Comparison of ENCODE assay signal across 1 cellular context in the genomic region with DNA sequence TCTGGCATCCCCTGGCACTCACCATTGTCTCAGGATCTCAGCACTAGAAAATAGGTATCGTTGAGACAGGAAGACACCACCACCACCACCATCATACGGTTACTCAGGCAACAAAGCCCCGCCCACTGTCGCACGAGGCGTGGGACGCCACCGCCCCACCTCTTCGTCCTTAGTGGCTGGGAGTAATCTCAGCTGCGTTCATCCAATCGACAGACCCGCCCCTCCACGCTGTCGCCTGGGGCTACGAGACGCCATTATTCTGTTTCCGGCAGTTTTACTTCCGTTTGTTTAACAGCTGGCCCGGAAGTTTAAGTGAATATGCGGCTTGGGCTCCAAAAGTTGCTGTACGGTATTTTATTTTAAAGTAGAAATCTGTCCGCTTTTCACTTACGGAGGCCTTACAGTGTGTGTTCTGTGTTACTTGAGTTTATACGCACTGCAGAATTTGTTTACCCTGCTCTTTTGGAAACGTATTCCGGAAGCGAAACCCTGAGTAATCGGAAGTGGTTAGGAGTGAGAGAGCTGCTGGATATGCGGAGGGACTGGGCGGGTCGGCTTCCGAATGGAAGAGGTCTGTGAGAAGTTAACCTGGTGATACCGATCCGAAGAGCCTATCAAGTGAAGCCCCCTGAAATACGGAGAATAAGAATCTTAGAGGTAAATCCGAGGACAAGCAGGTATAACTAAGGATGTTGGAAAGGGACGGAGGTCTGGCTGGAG.
TF ChIP-seq lines count a peak whose summit lies in the region.

A gene with protein sequence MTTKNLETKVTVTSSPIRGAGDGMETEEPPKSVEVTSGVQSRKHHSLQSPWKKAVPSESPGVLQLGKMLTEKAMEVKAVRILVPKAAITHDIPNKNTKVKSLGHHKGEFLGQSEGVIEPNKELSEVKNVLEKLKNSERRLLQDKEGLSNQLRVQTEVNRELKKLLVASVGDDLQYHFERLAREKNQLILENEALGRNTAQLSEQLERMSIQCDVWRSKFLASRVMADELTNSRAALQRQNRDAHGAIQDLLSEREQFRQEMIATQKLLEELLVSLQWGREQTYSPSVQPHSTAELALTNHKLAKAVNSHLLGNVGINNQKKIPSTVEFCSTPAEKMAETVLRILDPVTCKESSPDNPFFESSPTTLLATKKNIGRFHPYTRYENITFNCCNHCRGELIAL (plus strand): TSS at position 510 of the 720 bp plus-strand sequence. CDS start 1,328 bp downstream, outside the sequence.
A gene with protein sequence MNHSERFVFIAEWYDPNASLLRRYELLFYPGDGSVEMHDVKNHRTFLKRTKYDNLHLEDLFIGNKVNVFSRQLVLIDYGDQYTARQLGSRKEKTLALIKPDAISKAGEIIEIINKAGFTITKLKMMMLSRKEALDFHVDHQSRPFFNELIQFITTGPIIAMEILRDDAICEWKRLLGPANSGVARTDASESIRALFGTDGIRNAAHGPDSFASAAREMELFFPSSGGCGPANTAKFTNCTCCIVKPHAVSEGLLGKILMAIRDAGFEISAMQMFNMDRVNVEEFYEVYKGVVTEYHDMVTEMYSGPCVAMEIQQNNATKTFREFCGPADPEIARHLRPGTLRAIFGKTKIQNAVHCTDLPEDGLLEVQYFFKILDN (minus strand): TSS at position 112 of the 720 bp plus-strand sequence. CDS start 87 bp downstream, at position 25.

TF ChIP-seq in HEK293, 187 proteins besides CTCF, POLR2A, EP300 and RAD21 (continued from another document):
- TF ChIP-seq ZBTB11 (tag by site-specific recombination; conservative IDR thresholded peaks at IDR 0.05; ENCODE audit: low read depth) (peak; percentile 96), OSR2 (tag by site-specific recombination; IDR thresholded peaks at IDR 0.05) (peak; percentile 52), ZNF202 (tag by site-specific recombination; IDR thresholded peaks at IDR 0.05; ENCODE audit: borderline replicate concordance) (no peak), SP7 (tag by site-specific recombination; IDR thresholded peaks at IDR 0.05) (peak; percentile 69), ZNF335 (tag by site-specific recombination; conservative IDR thresholded peaks at IDR 0.05) (peak; percentile 73), ELK4 (IDR thresholded peaks at IDR 0.05; ENCODE audit: borderline replicate concordance, low read depth, low read length) (peak; percentile 85), ZFHX2 (tag by site-specific recombination; conservative IDR thresholded peaks at IDR 0.05) (peak; percentile 83), RBAK (tag by site-specific recombination; IDR thresholded peaks at IDR 0.05) (no peak), ZNF561 (tag by site-specific recombination; IDR thresholded peaks at IDR 0.05; ENCODE audit: borderline replicate concordance) (peak; percentile 92), ZNF341 (tag by site-specific recombination; IDR thresholded peaks at IDR 0.05; ENCODE audit: low read depth) (peak; percentile 10; the same call in 1 of the 2 replicates), YY2 (tag by site-specific recombination; IDR thresholded peaks at IDR 0.05) (0 out of 2 replicates have a peak, but pooled peaks have one; percentile 9), ZNF660 (tag by site-specific recombination; IDR thresholded peaks at IDR 0.05) (peak; percentile 38), ZNF596 (tag by site-specific recombination; IDR thresholded peaks at IDR 0.05) (peak; percentile 34; the same call in 1 of the 2 replicates), SP3 (tag by site-specific recombination; IDR thresholded peaks at IDR 0.05) (peak; percentile 87), ZNF558 (tag by site-specific recombination; IDR thresholded peaks at IDR 0.05) (peak; percentile 64; the same call in 1 of the 2 replicates), KLF9 (tag by site-specific recombination; IDR thresholded peaks at IDR 0.05; ENCODE audit: low read depth) (peak; percentile 88), EGR2 (tag by site-specific recombination; IDR thresholded peaks at IDR 0.05; ENCODE audit: low read depth) (peak; percentile 68; the same call in 1 of the 2 replicates)
- TF ChIP-seq, protein P1, sequence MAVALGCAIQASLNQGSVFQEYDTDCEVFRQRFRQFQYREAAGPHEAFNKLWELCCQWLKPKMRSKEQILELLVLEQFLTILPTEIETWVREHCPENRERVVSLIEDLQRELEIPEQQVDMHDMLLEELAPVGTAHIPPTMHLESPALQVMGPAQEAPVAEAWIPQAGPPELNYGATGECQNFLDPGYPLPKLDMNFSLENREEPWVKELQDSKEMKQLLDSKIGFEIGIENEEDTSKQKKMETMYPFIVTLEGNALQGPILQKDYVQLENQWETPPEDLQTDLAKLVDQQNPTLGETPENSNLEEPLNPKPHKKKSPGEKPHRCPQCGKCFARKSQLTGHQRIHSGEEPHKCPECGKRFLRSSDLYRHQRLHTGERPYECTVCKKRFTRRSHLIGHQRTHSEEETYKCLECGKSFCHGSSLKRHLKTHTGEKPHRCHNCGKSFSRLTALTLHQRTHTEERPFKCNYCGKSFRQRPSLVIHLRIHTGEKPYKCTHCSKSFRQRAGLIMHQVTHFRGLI (tag by site-specific recombination; IDR thresholded peaks at IDR 0.05): peak; percentile 97
